In genomic region chr12:67797769-67798168, GRCh38 we compare ENCODE assay signal across 20 cellular contexts.
"Had no signal": no experiment of that assay in that cellular context is flagged by ENCODE, and none has a peak within 500 bp of the region (broad histone marks: within the 10 kb centered on the region; RNA-seq: fewer than 3 reads in every experiment).

No MANE protein-coding gene starts in this region.

- H3K27ac ChIP-seq: pancreas, upper lobe of left lung had no signal

- H3K27me3 ChIP-seq: ascending aorta, pancreas, stomach, upper lobe of left lung had no signal

- H3K4me3 ChIP-seq: ascending aorta, mucosa of descending colon, pancreas, skin epidermis, stomach, upper lobe of left lung had no signal

- FAIRE-seq: pancreas had no signal

- H3K9me3 ChIP-seq: ascending aorta, mucosa of descending colon, pancreas, stomach, upper lobe of left lung had no signal

- ATAC-seq: activated CD4-positive, CD25-positive, alpha-beta regulatory T cell treated with anti-CD3 and anti-CD28 coated beads, Interleukin-2, amount 50 U/mL, for 24 hours; activated naive CD8-positive, alpha-beta T cell treated with anti-CD3 and anti-CD28 coated beads, Interleukin-2, amount 50 U/mL, for 24 hours; activated T-cell treated with anti-CD3 and anti-CD28 coated beads, Interleukin-2, amount 50 U/mL, for 4 hours; mucosa of descending colon; natural killer cell; pancreas had no signal

- DNase-seq: activated CD4-positive, alpha-beta T cell treated with anti-CD3 and anti-CD28 coated beads, Interleukin-2, amount 10 ng/mL, durations not matched to agents 7 days and 5 days; activated CD8-positive, alpha-beta memory T cell treated with anti-CD3 and anti-CD28 coated beads, Interleukin-2, amount 50 U/mL, for 4 hours; activated naive CD4-positive, alpha-beta T cell treated with anti-CD3 and anti-CD28 coated beads, Interleukin-2, amount 10 ng/mL, durations not matched to agents 7 days and 5 days; activated naive CD8-positive, alpha-beta T cell treated with anti-CD3 and anti-CD28 coated beads, Interleukin-2, amount 50 U/mL, for 24 hours; activated T-cell treated with anti-CD3 and anti-CD28 coated beads, Interleukin-2, amount 50 U/mL, for 4 hours; foreskin fibroblast; glutamatergic neuron; natural killer cell; retina; stimulated activated CD4-positive, alpha-beta T cell treated with anti-CD3 and anti-CD28 coated beads, Interleukin-15, amount 100 ng/mL, for 24 hours; stimulated activated CD4-positive, alpha-beta T cell treated with anti-CD3 and anti-CD28 coated beads, Interleukin-4, amount 100 ng/mL, for 1 hour; stomach; T-helper 1 cell; T-helper 9 cell; upper lobe of left lung had no signal

- H3K36me3 ChIP-seq: ascending aorta, pancreas, stomach, upper lobe of left lung had no signal
